Comparison of ENCODE assay signal across 8 cellular contexts in the genomic region with DNA sequence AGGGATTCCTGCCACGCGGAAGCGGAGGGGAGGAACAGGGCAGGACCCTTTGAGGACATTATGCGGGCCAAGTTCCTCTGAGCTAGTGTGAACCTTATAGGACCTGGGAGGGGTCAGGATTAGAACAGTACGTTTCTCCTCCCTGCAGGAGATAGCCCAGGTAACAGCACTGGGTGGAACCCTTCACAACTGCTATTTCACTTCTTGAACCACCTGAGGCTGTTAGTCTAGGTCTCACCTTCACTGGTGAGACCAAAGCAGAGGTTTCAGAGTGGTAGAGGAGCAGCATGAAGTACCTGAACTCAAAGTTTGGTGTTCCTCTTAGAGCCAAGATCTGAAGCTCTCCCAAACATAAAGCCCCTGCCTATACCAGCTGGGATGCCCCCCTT. TPM values are rescaled to one million over a fixed set of nuclear protein-coding genes. Genes with fewer than 3 reads are reported as not detected.
DNase-seq lines count a peak whose midpoint lies in the region; TF ChIP-seq lines count a peak whose summit lies in the region.

No MANE protein-coding gene starts in this region.

- H3K4me1 Mint-ChIP-seq in activated naive CD4-positive, alpha-beta T cell treated with anti-CD3 and anti-CD28 coated beads for 36 hours (ENCODE audit: low read depth), result peaks cover 48% of the 10 kb centered on the region
- peaks cover 51% of the 10 kb centered on the region for H3K4me1 Mint-ChIP-seq in brain
- H3K4me1 Mint-ChIP-seq in type B pancreatic cell (ENCODE audit: unreplicated experiment), result peaks cover 13% of the 10 kb centered on the region

- peak overlapping the region; percentile 95 for H3K9ac ChIP-seq in mesenchymal stem cell (ENCODE audit: low read length)

- peak overlapping the region; percentile 38 to 44 for H3K18ac ChIP-seq in mesenchymal stem cell (ENCODE audit: low read depth in 1 of 2, low read length in 2 of 2)

- H4K91ac ChIP-seq in mesenchymal stem cell (ENCODE audit: low read length), result no peak overlapping the region

- in situ Hi-C loops in HAP-1 (cut with MboI; ENCODE audit: low sequenced_read_pairs), result no loop called here

- TF ChIP-seq CTCF in brain (conservative IDR thresholded peaks at IDR 0.05) (no peak), type B pancreatic cell (conservative IDR thresholded peaks at IDR 0.05) (no peak)

- H3K9me3 ChIP-seq in mesenchymal stem cell (ENCODE audit: control insufficient read depth, low read length) (no peaks in the 10 kb centered on the region), HAP-1 (no peaks in the 10 kb centered on the region)

- H2BK15ac ChIP-seq in mesenchymal stem cell (ENCODE audit: low read depth, poor library complexity, severe bottlenecking), result no peak overlapping the region

- H2AFZ ChIP-seq in mesenchymal stem cell (ENCODE audit: low read depth, low read length), result no peak overlapping the region

- H3K36me3 ChIP-seq in mesenchymal stem cell (ENCODE audit: control insufficient read depth in 1 of 2, insufficient read depth in 2 of 2, low read depth in 1 of 2, low read length in 2 of 2) (peaks cover 27 to 63% of the 10 kb centered on the region in 2 experiments), HAP-1 (replicated peaks) (peaks cover 53% of the 10 kb centered on the region)

- H2BK5ac ChIP-seq in mesenchymal stem cell (ENCODE audit: low read depth, low read length, poor library complexity, severe bottlenecking), result no peak overlapping the region

- DNase-seq in activated naive CD4-positive, alpha-beta T cell treated with anti-CD3 and anti-CD28 coated beads for 36 hours, result no peak
- no peak for DNase-seq in activated naive CD4-positive, alpha-beta T cell treated with Interleukin-2 at 50 U/mL for 16 hours
- DNase-seq in mesenchymal stem cell (no peak), type B pancreatic cell (ENCODE audit: extremely low spot score, unreplicated experiment) (no peak), kidney tubule cell (ENCODE audit: low spot score) (no peak), HAP-1 (ENCODE audit: low spot score in 2 of 2) (no peak)
- DNase-seq in activated CD4-positive, CD25-positive, alpha-beta regulatory T cell (lab: John Stamatoyannopoulos, UW), result no peak

- no peak overlapping the region for H2BK120ac ChIP-seq in mesenchymal stem cell (ENCODE audit: low read depth, low read length)

- H3K27ac ChIP-seq in mesenchymal stem cell (ENCODE audit: low read length, poor library complexity, severe bottlenecking), result peak overlapping the region; percentile 66

- H3K9me3 Mint-ChIP-seq in activated naive CD4-positive, alpha-beta T cell treated with anti-CD3 and anti-CD28 coated beads for 36 hours, result no peaks in the 10 kb centered on the region
- H3K9me3 Mint-ChIP-seq in brain (no peaks in the 10 kb centered on the region), type B pancreatic cell (no peaks in the 10 kb centered on the region)

- H3K4me2 ChIP-seq in mesenchymal stem cell (ENCODE audit: low read length, poor library complexity, severe bottlenecking), result peak overlapping the region; percentile 48

- peak overlapping the region in 1 of 2 experiments; percentile 6 for H3K14ac ChIP-seq in mesenchymal stem cell (ENCODE audit: low read length in 2 of 2)

- peak overlapping the region; percentile 94 for H3K27ac Mint-ChIP-seq in activated naive CD4-positive, alpha-beta T cell treated with anti-CD3 and anti-CD28 coated beads for 36 hours
- H3K27ac Mint-ChIP-seq in brain (peak overlapping the region; percentile 84 to 92 (median 85)), type B pancreatic cell (peak overlapping the region; percentile 86)

- H3K27me3 Mint-ChIP-seq in activated naive CD4-positive, alpha-beta T cell treated with anti-CD3 and anti-CD28 coated beads for 36 hours (ENCODE audit: low read depth), result no peaks in the 10 kb centered on the region
- H3K27me3 Mint-ChIP-seq in brain, result peaks cover 3% of the 10 kb centered on the region
- no peaks in the 10 kb centered on the region for H3K27me3 Mint-ChIP-seq in type B pancreatic cell

- peak overlapping the region; percentile 29 to 37 for H3K4ac ChIP-seq in mesenchymal stem cell (ENCODE audit: low read depth in 1 of 2, low read length in 2 of 2)

- intact Hi-C loops in activated naive CD4-positive, alpha-beta T cell treated with anti-CD3 and anti-CD28 coated beads for 36 hours (cut with micrococcal nuclease), result no loop called here

- H3K4me3 Mint-ChIP-seq in activated naive CD4-positive, alpha-beta T cell treated with anti-CD3 and anti-CD28 coated beads for 36 hours, result peak overlapping the region; percentile 87
- peak overlapping the region; percentile 75 to 80 (median 77) for H3K4me3 Mint-ChIP-seq in brain
- H3K4me3 Mint-ChIP-seq in type B pancreatic cell, result peak overlapping the region; percentile 84

- peaks cover 25% of the 10 kb centered on the region for H3K79me1 ChIP-seq in mesenchymal stem cell (replicated peaks; ENCODE audit: low read length, poor library complexity, severe bottlenecking)

- 26% methylated on average over 5 of the region's 5 CpGs for WGBS in mesenchymal stem cell

- H3K4me1 ChIP-seq in mesenchymal stem cell (ENCODE audit: control insufficient read depth, insufficient read depth, low read depth, low read length) (peaks cover 26% of the 10 kb centered on the region), HAP-1 (no peaks in the 10 kb centered on the region)

- H3K4me3 ChIP-seq in mesenchymal stem cell (ENCODE audit: insufficient read depth in 1 of 2, low read depth in 1 of 2, low read length in 2 of 2), result peak overlapping the region in 1 of 2 experiments; percentile 78
- no peak overlapping the region for H3K4me3 ChIP-seq in HAP-1

- H2BK12ac ChIP-seq in mesenchymal stem cell (ENCODE audit: low read length in 2 of 2), result peak overlapping the region; percentile 1 to 63

- peak overlapping the region; percentile 31 for H2AK5ac ChIP-seq in mesenchymal stem cell (ENCODE audit: low read length, severe bottlenecking)

- H3K36me3 Mint-ChIP-seq in activated naive CD4-positive, alpha-beta T cell treated with anti-CD3 and anti-CD28 coated beads for 36 hours (ENCODE audit: low read depth), result peaks cover 41% of the 10 kb centered on the region
- H3K36me3 Mint-ChIP-seq in brain (peaks cover 34% of the 10 kb centered on the region), type B pancreatic cell (peaks cover 11% of the 10 kb centered on the region)

- H3K23ac ChIP-seq in mesenchymal stem cell (ENCODE audit: low read length in 2 of 2), result no peak overlapping the region

- H3K27me3 ChIP-seq in mesenchymal stem cell (ENCODE audit: control insufficient read depth in 1 of 2, insufficient read depth in 1 of 2, low read length in 2 of 2), result no peaks in the 10 kb centered on the region
- H3K27me3 ChIP-seq in HAP-1 (ENCODE audit: low read depth), result no peaks in the 10 kb centered on the region

- peak overlapping the region; percentile 57 for H4K8ac ChIP-seq in mesenchymal stem cell (ENCODE audit: low read length)

- CTCF ChIA-PET in activated naive CD4-positive, alpha-beta T cell treated with anti-CD3 and anti-CD28 coated beads for 36 hours (lab: Charles Lee), result interaction anchor here (0.6 to 3.2 kb wide), 11 partner anchors 10 to 193 kb away, joined by 3 to 18 read pairs (median 3); partner anchors contain the start of genes ANKHD1 and SRA1

RNA-seq across cellular contexts. Expression of gene EIF4EBP3, which starts 0.8 kb away (rescaled TPM):
- total RNA-seq in activated naive CD4-positive, alpha-beta T cell treated with anti-CD3 and anti-CD28 coated beads for 36 hours, result 10 to 100 TPM; 27.2 to 28.5 TPM
- polyA plus RNA-seq in brain (ENCODE audit: insufficient read depth, low read depth, low replicate concordance), result 14.9 TPM
- 8.9 TPM for polyA plus RNA-seq in mesenchymal stem cell (2013, experiment 1 of 2)
- 8.2 TPM for polyA plus RNA-seq in mesenchymal stem cell (2013, experiment 2 of 2)
- total RNA-seq in type B pancreatic cell (ENCODE audit: low replicate concordance), result 4.8 and 8.4 TPM in 2 replicates

RNA-seq across cellular contexts. Expression of gene SRA1, which starts 9.0 kb away (rescaled TPM):
- total RNA-seq in activated naive CD4-positive, alpha-beta T cell treated with anti-CD3 and anti-CD28 coated beads for 36 hours, result 10 to 100 TPM; 38.0 to 39.6 TPM
- 23.4 TPM for polyA plus RNA-seq in brain (ENCODE audit: insufficient read depth, low read depth, low replicate concordance)
- 48.4 TPM for polyA plus RNA-seq in mesenchymal stem cell (2013, experiment 1 of 2)
- polyA plus RNA-seq in mesenchymal stem cell (2013, experiment 2 of 2), result 46.7 TPM
- 32.9 and 36.3 TPM in 2 replicates for total RNA-seq in type B pancreatic cell (ENCODE audit: low replicate concordance)

RNA-seq across cellular contexts. Expression of gene APBB3, which starts 16.1 kb away (rescaled TPM):
- 10 to 100 TPM; 15.4 to 16.5 TPM for total RNA-seq in activated naive CD4-positive, alpha-beta T cell treated with anti-CD3 and anti-CD28 coated beads for 36 hours
- polyA plus RNA-seq in brain (ENCODE audit: insufficient read depth, low read depth, low replicate concordance), result 19.4 TPM
- polyA plus RNA-seq in mesenchymal stem cell (2013, experiment 1 of 2), result 9.6 TPM
- 9.5 TPM for polyA plus RNA-seq in mesenchymal stem cell (2013, experiment 2 of 2)
- 26.9 and 61.4 TPM in 2 replicates for total RNA-seq in type B pancreatic cell (ENCODE audit: low replicate concordance)

RNA-seq across cellular contexts. Expression of gene SLC35A4, which starts 16.3 kb away (rescaled TPM):
- total RNA-seq in activated naive CD4-positive, alpha-beta T cell treated with anti-CD3 and anti-CD28 coated beads for 36 hours, result 10 to 100 TPM; 57.1 to 60.1 TPM
- 67.1 TPM for polyA plus RNA-seq in brain (ENCODE audit: insufficient read depth, low read depth, low replicate concordance)
- 70.3 TPM for polyA plus RNA-seq in mesenchymal stem cell (2013, experiment 1 of 2)
- 71.3 TPM for polyA plus RNA-seq in mesenchymal stem cell (2013, experiment 2 of 2)
- total RNA-seq in type B pancreatic cell (ENCODE audit: low replicate concordance), result 82.6 and 85.8 TPM in 2 replicates
